ENCODE assay signal across 11 cellular contexts in the genomic region with DNA sequence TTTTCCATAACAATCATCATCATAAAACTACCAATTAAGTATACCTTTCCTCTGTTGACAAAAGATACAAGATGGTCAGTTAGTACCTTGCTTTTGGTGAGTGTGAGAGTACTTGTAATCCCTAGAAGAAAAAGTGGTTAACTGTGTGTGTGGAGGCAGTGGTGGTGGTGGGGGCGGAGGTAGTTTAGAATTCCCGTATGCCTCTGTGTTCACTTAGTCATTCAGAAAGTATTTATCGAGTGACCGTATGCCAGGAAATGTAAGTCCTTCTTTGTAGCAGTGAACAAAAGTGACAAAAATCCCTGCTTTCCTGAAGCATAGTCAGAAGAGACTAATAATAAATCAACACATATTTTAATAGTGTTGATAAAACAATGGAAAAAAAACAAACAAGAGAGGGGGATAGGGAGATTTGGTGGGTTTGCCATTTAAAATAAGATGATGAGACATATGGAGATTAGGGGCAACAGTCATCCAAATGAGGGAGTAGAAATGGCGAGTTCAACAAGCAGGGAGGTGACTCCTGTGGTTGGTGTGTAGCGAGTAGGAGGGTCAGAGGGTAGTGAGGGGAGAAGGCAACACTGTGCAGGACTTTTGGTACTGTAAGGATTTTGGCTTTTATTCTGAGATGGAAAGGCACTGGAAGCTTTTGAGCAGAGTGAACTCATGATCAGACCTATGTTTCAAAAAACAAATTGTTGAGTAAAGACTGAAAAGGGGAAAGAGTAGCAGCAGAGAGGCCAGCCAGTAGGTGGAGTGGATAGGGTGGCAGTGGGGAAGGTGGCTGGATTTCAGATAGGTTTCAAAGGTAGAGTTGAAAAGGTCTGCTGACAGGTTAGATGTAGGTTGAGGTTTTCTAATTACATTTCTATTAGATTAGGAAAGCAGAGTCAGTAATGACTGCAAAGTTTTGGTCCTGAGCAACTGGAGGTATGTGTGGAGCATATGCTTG. TPM values are rescaled to one million over a fixed set of nuclear protein-coding genes. Genes with fewer than 3 reads are reported as not detected.
DNase-seq lines count a peak whose midpoint lies in the region; ATAC-seq, FAIRE-seq and TF ChIP-seq lines count a peak whose summit lies in the region.
"Had no signal": no experiment of that assay in that cellular context is flagged by ENCODE, and none has a peak within 500 bp of the region (broad histone marks: within the 10 kb centered on the region; RNA-seq: fewer than 3 reads in every experiment).

No MANE protein-coding gene starts in this region.

- H3K27me3 ChIP-seq in left ventricle myocardium inferior (ENCODE audit: low read depth): no peaks in the 10 kb centered on the region

- peak; percentile 47 to 75 for ATAC-seq in left cardiac atrium
- no peak for ATAC-seq in GM18505 (IDR thresholded peaks at IDR 0.05; ENCODE audit: unreplicated experiment)

- no peaks in the 10 kb centered on the region for H3K4me1 ChIP-seq in left ventricle myocardium inferior

- no peaks in the 10 kb centered on the region for H3K9me3 ChIP-seq in left ventricle myocardium inferior (replicated peaks)

- TF ChIP-seq POLR2A in GM18505 (IDR thresholded peaks at IDR 0.05; ENCODE audit: borderline replicate concordance, extremely low read depth, insufficient read depth, insufficient read length): no peak

- no peak for DNase-seq in left cardiac atrium
- DNase-seq in left ventricle myocardium inferior: no peak
- peak; percentile 79 for DNase-seq in RKO (ENCODE audit: low spot score)
- DNase-seq in fibroblast of pulmonary artery (ENCODE audit: low read depth): peak; percentile 86
- DNase-seq in urothelium cell line (ENCODE audit: low spot score): peak; percentile 50
- no peak for DNase-seq in NCI-H748 (lab: John Stamatoyannopoulos, UW; ENCODE audit: unreplicated experiment)
- DNase-seq in NCI-H1436 treated with DMSO at 0.1 percent for 48 hours (lab: John Stamatoyannopoulos, UW): no peak
- DNase-seq: naive B cell had no signal

- no peak overlapping the region for H3K27ac ChIP-seq in left ventricle myocardium inferior (replicated peaks)

- intact Hi-C loops in left cardiac atrium (cut with DNase I) (no loop called here), left ventricle myocardium inferior (cut with micrococcal nuclease) (no loop called here)

- no peak overlapping the region for H3K4me3 ChIP-seq in left ventricle myocardium inferior
- H3K4me3 ChIP-seq in fibroblast of pulmonary artery (replicated peaks; ENCODE audit: low read depth, low read length): no peak overlapping the region

- peaks cover 16% of the 10 kb centered on the region for H3K36me3 ChIP-seq in left ventricle myocardium inferior

- TF ChIP-seq CTCF in left ventricle myocardium inferior (IDR thresholded peaks at IDR 0.05; ENCODE audit: borderline replicate concordance) (no peak), fibroblast of pulmonary artery (IDR thresholded peaks at IDR 0.05; ENCODE audit: low read length, missing control alignments) (peak; percentile 0)

- FAIRE-seq in urothelium cell line (lab: Jason Lieb, UNC): no peak
- FAIRE-seq: endometrium had no signal

RNA-seq across cellular contexts. Expression of a gene that starts 40.3 kb away (rescaled TPM):
- not detected for total RNA-seq in left cardiac atrium
- not detected for total RNA-seq in left ventricle myocardium inferior
- total RNA-seq: B cell had no signal

Comparison
In these comparisons a context has a peak if more than half of its experiments do, and no peak if none do; other contexts are left out.
1. DNase-seq: peak in RKO (single experiment), fibroblast of pulmonary artery (single experiment) and urothelium cell line (single experiment); none in left cardiac atrium (single experiment), left ventricle myocardium inferior (single experiment), NCI-H748 (single experiment) and NCI-H1436 treated with DMSO at 0.1 percent for 48 hours (single experiment).